1 cellular context compared by ENCODE assay signal in the genomic region with DNA sequence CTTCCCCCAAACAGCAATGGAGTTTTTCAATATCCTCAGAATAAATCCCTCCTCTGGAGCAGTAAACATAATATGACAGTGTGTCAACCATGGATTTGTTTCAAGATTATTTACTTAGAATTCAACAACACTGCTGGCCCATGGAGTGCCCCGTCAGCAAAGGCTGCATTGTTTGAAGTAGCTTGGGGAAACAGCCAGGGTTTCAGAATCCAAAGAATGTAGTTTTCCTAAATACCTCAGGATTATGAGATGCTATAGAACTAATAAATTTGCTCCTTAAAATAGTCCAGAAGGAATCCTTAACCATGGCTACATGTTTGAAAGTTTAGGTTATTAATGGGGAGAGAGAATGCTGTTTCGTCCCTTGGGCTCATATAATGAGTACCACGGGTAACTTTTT.
TF ChIP-seq lines count a peak whose summit lies in the region.

No MANE protein-coding gene starts in this region.

TF ChIP-seq in HepG2, 621 proteins besides CTCF, POLR2A, EP300 and RAD21:
- no peak for TF ChIP-seq MXD4 (CRISPR knock-in tag; IDR thresholded peaks at IDR 0.05)
- TF ChIP-seq MAFK (conservative IDR thresholded peaks at IDR 0.05 in 1 of 2, IDR thresholded peaks at IDR 0.05 in 1 of 2; ENCODE audit: low read length in 2 of 2) = 0 out of 4 replicates have a peak, but pooled peaks have one; percentile 6 to 31
- TF ChIP-seq ARID4A (CRISPR knock-in tag; IDR thresholded peaks at IDR 0.05; ENCODE audit: borderline replicate concordance) = no peak
- TF ChIP-seq ZNF512B (CRISPR knock-in tag; IDR thresholded peaks at IDR 0.05; ENCODE audit: borderline replicate concordance) = no peak
- no peak for TF ChIP-seq HIVEP1 (CRISPR knock-in tag; IDR thresholded peaks at IDR 0.05)
- no peak for TF ChIP-seq ZSCAN20 (CRISPR knock-in tag; IDR thresholded peaks at IDR 0.05; ENCODE audit: borderline replicate concordance)
- no peak for TF ChIP-seq AGO2 (optimal IDR thresholded peaks at IDR 0.05; ENCODE audit: low read depth, low read length)
- TF ChIP-seq SRSF1 (optimal IDR thresholded peaks at IDR 0.05; ENCODE audit: low read depth, low read length) = no peak
- TF ChIP-seq ZSCAN30 (CRISPR knock-in tag; IDR thresholded peaks at IDR 0.05) = no peak
- TF ChIP-seq, protein P1, sequence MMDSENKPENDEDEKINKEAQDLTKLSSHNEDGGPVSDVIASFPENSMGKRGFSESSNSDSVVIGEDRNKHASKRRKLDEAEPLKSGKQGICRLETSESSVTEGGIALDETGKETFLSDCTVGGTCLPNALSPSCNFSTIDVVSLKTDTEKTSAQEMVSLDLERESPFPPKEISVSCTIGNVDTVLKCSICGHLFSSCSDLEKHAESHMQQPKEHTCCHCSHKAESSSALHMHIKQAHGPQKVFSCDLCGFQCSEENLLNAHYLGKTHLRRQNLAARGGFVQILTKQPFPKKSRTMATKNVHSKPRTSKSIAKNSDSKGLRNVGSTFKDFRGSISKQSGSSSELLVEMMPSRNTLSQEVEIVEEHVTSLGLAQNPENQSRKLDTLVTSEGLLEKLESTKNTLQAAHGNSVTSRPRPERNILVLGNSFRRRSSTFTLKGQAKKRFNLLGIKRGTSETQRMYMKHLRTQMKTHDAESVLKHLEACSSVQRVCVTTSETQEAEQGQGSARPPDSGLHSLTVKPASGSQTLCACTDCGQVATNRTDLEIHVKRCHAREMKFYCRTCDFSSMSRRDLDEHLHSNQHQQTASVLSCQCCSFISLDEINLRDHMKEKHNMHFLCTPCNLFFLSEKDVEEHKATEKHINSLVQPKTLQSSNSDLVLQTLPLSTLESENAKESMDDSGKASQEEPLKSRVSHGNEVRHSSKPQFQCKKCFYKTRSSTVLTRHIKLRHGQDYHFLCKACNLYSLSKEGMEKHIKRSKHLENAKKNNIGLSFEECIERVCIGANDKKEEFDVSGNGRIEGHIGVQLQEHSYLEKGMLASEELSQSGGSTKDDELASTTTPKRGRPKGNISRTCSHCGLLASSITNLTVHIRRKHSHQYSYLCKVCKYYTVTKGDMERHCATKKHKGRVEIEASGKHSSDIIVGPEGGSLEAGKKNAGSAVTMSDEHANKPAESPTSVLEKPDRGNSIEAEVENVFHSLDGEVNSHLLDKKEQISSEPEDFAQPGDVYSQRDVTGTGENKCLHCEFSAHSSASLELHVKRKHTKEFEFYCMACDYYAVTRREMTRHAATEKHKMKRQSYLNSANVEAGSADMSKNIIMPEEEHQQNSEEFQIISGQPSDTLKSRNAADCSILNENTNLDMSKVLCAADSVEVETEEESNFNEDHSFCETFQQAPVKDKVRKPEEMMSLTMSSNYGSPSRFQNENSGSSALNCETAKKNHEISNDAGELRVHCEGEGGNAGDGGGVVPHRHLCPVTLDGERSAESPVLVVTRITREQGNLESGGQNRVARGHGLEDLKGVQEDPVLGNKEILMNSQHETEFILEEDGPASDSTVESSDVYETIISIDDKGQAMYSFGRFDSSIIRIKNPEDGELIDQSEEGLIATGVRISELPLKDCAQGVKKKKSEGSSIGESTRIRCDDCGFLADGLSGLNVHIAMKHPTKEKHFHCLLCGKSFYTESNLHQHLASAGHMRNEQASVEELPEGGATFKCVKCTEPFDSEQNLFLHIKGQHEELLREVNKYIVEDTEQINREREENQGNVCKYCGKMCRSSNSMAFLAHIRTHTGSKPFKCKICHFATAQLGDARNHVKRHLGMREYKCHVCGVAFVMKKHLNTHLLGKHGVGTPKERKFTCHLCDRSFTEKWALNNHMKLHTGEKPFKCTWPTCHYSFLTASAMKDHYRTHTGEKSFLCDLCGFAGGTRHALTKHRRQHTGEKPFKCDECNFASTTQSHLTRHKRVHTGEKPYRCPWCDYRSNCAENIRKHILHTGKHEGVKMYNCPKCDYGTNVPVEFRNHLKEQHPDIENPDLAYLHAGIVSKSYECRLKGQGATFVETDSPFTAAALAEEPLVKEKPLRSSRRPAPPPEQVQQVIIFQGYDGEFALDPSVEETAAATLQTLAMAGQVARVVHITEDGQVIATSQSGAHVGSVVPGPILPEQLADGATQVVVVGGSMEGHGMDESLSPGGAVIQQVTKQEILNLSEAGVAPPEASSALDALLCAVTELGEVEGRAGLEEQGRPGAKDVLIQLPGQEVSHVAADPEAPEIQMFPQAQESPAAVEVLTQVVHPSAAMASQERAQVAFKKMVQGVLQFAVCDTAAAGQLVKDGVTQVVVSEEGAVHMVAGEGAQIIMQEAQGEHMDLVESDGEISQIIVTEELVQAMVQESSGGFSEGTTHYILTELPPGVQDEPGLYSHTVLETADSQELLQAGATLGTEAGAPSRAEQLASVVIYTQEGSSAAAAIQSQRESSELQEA (CRISPR knock-in tag; IDR thresholded peaks at IDR 0.05; ENCODE audit: not compliant biosample characterization) = no peak
- TF ChIP-seq MAFF (IDR thresholded peaks at IDR 0.05; ENCODE audit: low read depth, low read length) = peak; percentile 49
- no peak for TF ChIP-seq ZNF124 (CRISPR knock-in tag; IDR thresholded peaks at IDR 0.05)
- TF ChIP-seq, protein P2, sequence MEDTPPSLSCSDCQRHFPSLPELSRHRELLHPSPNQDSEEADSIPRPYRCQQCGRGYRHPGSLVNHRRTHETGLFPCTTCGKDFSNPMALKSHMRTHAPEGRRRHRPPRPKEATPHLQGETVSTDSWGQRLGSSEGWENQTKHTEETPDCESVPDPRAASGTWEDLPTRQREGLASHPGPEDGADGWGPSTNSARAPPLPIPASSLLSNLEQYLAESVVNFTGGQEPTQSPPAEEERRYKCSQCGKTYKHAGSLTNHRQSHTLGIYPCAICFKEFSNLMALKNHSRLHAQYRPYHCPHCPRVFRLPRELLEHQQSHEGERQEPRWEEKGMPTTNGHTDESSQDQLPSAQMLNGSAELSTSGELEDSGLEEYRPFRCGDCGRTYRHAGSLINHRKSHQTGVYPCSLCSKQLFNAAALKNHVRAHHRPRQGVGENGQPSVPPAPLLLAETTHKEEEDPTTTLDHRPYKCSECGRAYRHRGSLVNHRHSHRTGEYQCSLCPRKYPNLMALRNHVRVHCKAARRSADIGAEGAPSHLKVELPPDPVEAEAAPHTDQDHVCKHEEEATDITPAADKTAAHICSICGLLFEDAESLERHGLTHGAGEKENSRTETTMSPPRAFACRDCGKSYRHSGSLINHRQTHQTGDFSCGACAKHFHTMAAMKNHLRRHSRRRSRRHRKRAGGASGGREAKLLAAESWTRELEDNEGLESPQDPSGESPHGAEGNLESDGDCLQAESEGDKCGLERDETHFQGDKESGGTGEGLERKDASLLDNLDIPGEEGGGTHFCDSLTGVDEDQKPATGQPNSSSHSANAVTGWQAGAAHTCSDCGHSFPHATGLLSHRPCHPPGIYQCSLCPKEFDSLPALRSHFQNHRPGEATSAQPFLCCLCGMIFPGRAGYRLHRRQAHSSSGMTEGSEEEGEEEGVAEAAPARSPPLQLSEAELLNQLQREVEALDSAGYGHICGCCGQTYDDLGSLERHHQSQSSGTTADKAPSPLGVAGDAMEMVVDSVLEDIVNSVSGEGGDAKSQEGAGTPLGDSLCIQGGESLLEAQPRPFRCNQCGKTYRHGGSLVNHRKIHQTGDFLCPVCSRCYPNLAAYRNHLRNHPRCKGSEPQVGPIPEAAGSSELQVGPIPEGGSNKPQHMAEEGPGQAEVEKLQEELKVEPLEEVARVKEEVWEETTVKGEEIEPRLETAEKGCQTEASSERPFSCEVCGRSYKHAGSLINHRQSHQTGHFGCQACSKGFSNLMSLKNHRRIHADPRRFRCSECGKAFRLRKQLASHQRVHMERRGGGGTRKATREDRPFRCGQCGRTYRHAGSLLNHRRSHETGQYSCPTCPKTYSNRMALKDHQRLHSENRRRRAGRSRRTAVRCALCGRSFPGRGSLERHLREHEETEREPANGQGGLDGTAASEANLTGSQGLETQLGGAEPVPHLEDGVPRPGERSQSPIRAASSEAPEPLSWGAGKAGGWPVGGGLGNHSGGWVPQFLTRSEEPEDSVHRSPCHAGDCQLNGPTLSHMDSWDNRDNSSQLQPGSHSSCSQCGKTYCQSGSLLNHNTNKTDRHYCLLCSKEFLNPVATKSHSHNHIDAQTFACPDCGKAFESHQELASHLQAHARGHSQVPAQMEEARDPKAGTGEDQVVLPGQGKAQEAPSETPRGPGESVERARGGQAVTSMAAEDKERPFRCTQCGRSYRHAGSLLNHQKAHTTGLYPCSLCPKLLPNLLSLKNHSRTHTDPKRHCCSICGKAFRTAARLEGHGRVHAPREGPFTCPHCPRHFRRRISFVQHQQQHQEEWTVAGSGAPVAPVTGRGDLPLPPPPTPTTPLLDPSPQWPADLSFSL (CRISPR knock-in tag; IDR thresholded peaks at IDR 0.05) = no peak
